Comparison of ENCODE assay signal across 21 cellular contexts in the genomic region with DNA sequence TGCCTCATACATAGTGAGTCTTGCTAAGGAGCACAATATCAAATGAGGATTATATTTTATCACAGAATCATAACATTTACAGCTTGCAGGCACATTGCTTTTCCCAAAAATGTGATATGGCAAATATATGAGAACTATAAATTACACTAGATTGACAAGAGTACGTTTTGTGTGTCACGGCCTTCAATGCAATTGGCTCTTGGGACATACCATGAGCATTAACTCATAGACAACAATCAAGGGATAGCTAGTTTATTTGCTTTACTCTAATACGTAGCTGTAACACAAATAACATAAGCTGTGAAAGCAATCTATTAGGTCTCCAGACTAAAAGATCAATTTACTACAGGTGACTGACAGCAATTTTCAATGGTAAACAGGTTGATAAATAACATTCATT. TPM values are rescaled to one million over a fixed set of nuclear protein-coding genes. Genes with fewer than 3 reads are reported as not detected.
DNase-seq lines count a peak whose midpoint lies in the region; ATAC-seq and TF ChIP-seq lines count a peak whose summit lies in the region.
"Had no signal": no experiment of that assay in that cellular context is flagged by ENCODE, and none has a peak within 500 bp of the region (broad histone marks: within the 10 kb centered on the region; RNA-seq: fewer than 3 reads in every experiment).

No MANE protein-coding gene starts in this region.

- H3K36me3 ChIP-seq in left ventricle myocardium inferior (no peaks in the 10 kb centered on the region), PC-3 (ENCODE audit: low read depth, low read length) (no peaks in the 10 kb centered on the region), SU-DHL-6 (ENCODE audit: low read length) (no peaks in the 10 kb centered on the region)
- H3K36me3 ChIP-seq: BLaER1 had no signal

- peaks cover 99% of the 10 kb centered on the region for H3K4me1 ChIP-seq in left ventricle myocardium inferior
- H3K4me1 ChIP-seq in PC-3 (ENCODE audit: insufficient read depth, low read length), result peaks cover 8% of the 10 kb centered on the region; the same call in 1 of the 2 replicates
- H3K4me1 ChIP-seq: BLaER1, Caco-2 had no signal

- ATAC-seq in Right ventricle myocardium superior (ENCODE audit: poor library complexity), result no peak
- peak; percentile 40; the same call in 1 of the 2 replicates for ATAC-seq in PC-3
- ATAC-seq: CD8-positive, alpha-beta T cell; GM12878; GM23338; HCT116 had no signal

- H3K79me2 ChIP-seq in PC-3 (ENCODE audit: low read length) (no peaks in the 10 kb centered on the region), SU-DHL-6 (ENCODE audit: insufficient read depth, low read length) (no peaks in the 10 kb centered on the region)

- H3F3A ChIP-seq in PC-3 (ENCODE audit: low read length, unreplicated experiment) (no peaks in the 10 kb centered on the region), SU-DHL-6 (ENCODE audit: insufficient read depth) (peaks cover 7% of the 10 kb centered on the region; the same call in 1 of the 2 replicates)

- no peak for DNase-seq in left ventricle myocardium inferior
- DNase-seq in Right ventricle myocardium superior, result no peak
- DNase-seq in PC-3, result peak; percentile 56
- DNase-seq in NCI-H748 treated with DMSO at 0.1 percent for 48 hours (lab: John Stamatoyannopoulos, UW), result no peak
- DNase-seq in activated CD4-positive, alpha-beta T cell treated with anti-CD3 and anti-CD28 coated beads, Interleukin-2, amount 50 U/mL, for 1 hour, result no peak
- DNase-seq: Caco-2; CD4-positive, CD25-positive, alpha-beta regulatory T cell; CD8-positive, alpha-beta T cell; DMS153; DND-41; EL; GDM1; H9 had no signal

- H3K4me2 ChIP-seq in PC-3 (ENCODE audit: low read length) (no peak overlapping the region; the same call in 1 of the 2 replicates), SU-DHL-6 (ENCODE audit: low read depth, low read length, poor library complexity, severe bottlenecking) (peak overlapping the region; percentile 79)
- H3K4me2 ChIP-seq: BLaER1, GM23338 had no signal

- POLR2A ChIA-PET in PC-3 (lab: Charles Lee; ENCODE audit: unreplicated experiment), result no interaction called here

- H3K9ac ChIP-seq in PC-3 (ENCODE audit: low read length) (no peak overlapping the region), SU-DHL-6 (ENCODE audit: low read length) (no peak overlapping the region)
- H3K9ac ChIP-seq: BLaER1 had no signal

- H3K9me2 ChIP-seq in PC-3 (replicated peaks; ENCODE audit: low read length) (no peaks in the 10 kb centered on the region), SU-DHL-6 (replicated peaks; ENCODE audit: insufficient read depth, low read length) (no peaks in the 10 kb centered on the region)

- BruUV-seq in PC-3 (replicated peaks; lab: Mats Ljungman, UMichigan), result no TSS peak

- H3K4me3 ChIP-seq in left ventricle myocardium inferior, result no peak overlapping the region
- no peak overlapping the region for H3K4me3 ChIP-seq in PC-3 (ENCODE audit: low read length)
- H3K4me3 ChIP-seq in SU-DHL-6 (ENCODE audit: insufficient read depth, low read length, poor library complexity, severe bottlenecking), result no peak overlapping the region
- H3K4me3 ChIP-seq: BLaER1, GM12878, GM23338 had no signal

- intact Hi-C loops in left ventricle myocardium inferior (cut with micrococcal nuclease), result loop anchor here (10.0 kb wide), 1 partner anchor 70 kb away; no protein-coding TSS in a partner anchor
- intact Hi-C loops in Right ventricle myocardium superior (cut with DNase I), result no loop called here
- intact Hi-C loops in PC-3 (cut with micrococcal nuclease), result no loop called here

- H4K20me1 ChIP-seq in PC-3 (ENCODE audit: low read length), result no peaks in the 10 kb centered on the region
- no peaks in the 10 kb centered on the region for H4K20me1 ChIP-seq in SU-DHL-6 (ENCODE audit: low read depth, low read length)
- H4K20me1 ChIP-seq: BLaER1 had no signal

- CTCF ChIA-PET in PC-3 (lab: Charles Lee), result interaction anchor here (0.6 kb wide), 1 partner anchor 31 kb away, joined by 3 read pairs; no protein-coding TSS in a partner anchor

- H2AFZ ChIP-seq in PC-3 (ENCODE audit: low read length) (no peak overlapping the region), SU-DHL-6 (ENCODE audit: low read depth, low read length, severe bottlenecking) (no peak overlapping the region)
- H2AFZ ChIP-seq: GM23338 had no signal

- H3K27ac ChIP-seq in left ventricle myocardium inferior (replicated peaks) (peak overlapping the region; percentile 2), PC-3 (ENCODE audit: low read length) (no peak overlapping the region), SU-DHL-6 (ENCODE audit: low read depth, low read length) (no peak overlapping the region)
- H3K27ac ChIP-seq: 22Rv1, BLaER1, C4-2B had no signal

- no peaks in the 10 kb centered on the region for H3K9me3 ChIP-seq in left ventricle myocardium inferior (replicated peaks)
- H3K9me3 ChIP-seq in PC-3 (ENCODE audit: low read length), result no peaks in the 10 kb centered on the region
- no peaks in the 10 kb centered on the region for H3K9me3 ChIP-seq in SU-DHL-6 (ENCODE audit: insufficient read depth, low read length)
- H3K9me3 ChIP-seq: BLaER1, Caco-2 had no signal

- TF ChIP-seq CTCF in left ventricle myocardium inferior (IDR thresholded peaks at IDR 0.05; ENCODE audit: borderline replicate concordance) (no peak), PC-3 (conservative IDR thresholded peaks at IDR 0.05; ENCODE audit: low read depth, low read length) (no peak), SU-DHL-6 (IDR thresholded peaks at IDR 0.05; ENCODE audit: insufficient read depth, low read length, poor library complexity, severe bottlenecking) (no peak)

- H3K27me3 ChIP-seq in left ventricle myocardium inferior (ENCODE audit: low read depth), result no peaks in the 10 kb centered on the region
- H3K27me3 ChIP-seq in PC-3 (ENCODE audit: low read length), result no peaks in the 10 kb centered on the region
- H3K27me3 ChIP-seq in SU-DHL-6 (ENCODE audit: low read length), result no peaks in the 10 kb centered on the region
- H3K27me3 ChIP-seq: BLaER1 had no signal

RNA-seq across cellular contexts. Expression of gene LHFPL6, which starts 17.8 kb away (rescaled TPM):
- 51.4 TPM for total RNA-seq in left ventricle myocardium inferior
- total RNA-seq in Right ventricle myocardium superior, result 53.0 TPM
- total RNA-seq in PC-3 (2014; rRNA removed), result 7.8 TPM in 2 replicates
- total RNA-seq: B cell; CD4-positive, CD25-positive, alpha-beta regulatory T cell; CD8-positive, alpha-beta T cell had no signal
